In the genomic region with DNA sequence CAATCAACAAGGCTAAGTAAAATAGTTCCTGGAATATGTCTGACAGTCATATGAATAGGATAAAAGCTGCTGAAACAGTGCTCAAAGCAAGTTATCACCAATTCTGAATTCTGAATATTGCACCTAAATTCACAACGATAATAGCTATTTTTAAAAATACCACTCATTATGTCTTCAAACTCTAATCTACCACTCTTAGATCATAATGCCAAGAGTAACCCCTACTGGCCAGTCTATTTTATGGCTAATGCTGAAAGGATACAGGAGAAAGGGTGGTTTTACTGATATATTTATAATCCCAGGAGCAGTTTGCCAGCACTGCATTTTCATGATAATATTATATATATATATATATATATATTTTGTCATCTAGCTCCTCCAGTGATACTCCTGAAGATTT, we compare ENCODE assay signal across 8 cellular contexts.
A peak's percentile ranks its signal among the peaks of the same experiment; 100 is the strongest.
DNase-seq lines count a peak whose midpoint lies in the region; ATAC-seq and TF ChIP-seq lines count a peak whose summit lies in the region.

No MANE protein-coding gene starts in this region.

- H3K9me3 ChIP-seq in esophagus squamous epithelium (no peaks in the 10 kb centered on the region), mucosa of descending colon (no peaks in the 10 kb centered on the region)

- DNase-seq in amniotic epithelial cell (ENCODE audit: low read depth) (peak; percentile 42), nephron progenitor cell (no peak), esophagus squamous epithelium (lab: John Stamatoyannopoulos, UW) (no peak), mucosa of descending colon (no peak)
- no peak for DNase-seq in activated CD4-positive, alpha-beta T cell treated with anti-CD3 and anti-CD28 coated beads for 48 hours
- DNase-seq in stimulated activated naive CD8-positive, alpha-beta T cell treated with anti-CD3 and anti-CD28 coated beads, Interleukin-15, Interleukin-2, amounts not matched to agents 100 U/mL and 50 U/mL, for 24 hours, result no peak

- intact Hi-C loops in esophagus squamous epithelium (cut with DNase I) (no loop called here), mucosa of descending colon (cut with DNase I, micrococcal nuclease) (loop anchor here in 1 of 2 donors (5.0 to 10.0 kb wide), 2 partner anchors 76 to 153 kb away; no protein-coding TSS in a partner anchor)

- H3K4me1 ChIP-seq in esophagus squamous epithelium, result peaks cover 5 to 26% (median 6%) of the 10 kb centered on the region in 3 donors
- peaks cover 7% of the 10 kb centered on the region for H3K4me1 ChIP-seq in mucosa of descending colon (ENCODE audit: low read depth)

- WGBS in esophagus squamous epithelium, 2 donors, result 24 to 43% methylated on average over 1 of the region's 1 CpG

- no peak overlapping the region for H3K4me3 Mint-ChIP-seq in nephron progenitor cell

- ATAC-seq in HG03280 (IDR thresholded peaks at IDR 0.05; ENCODE audit: unreplicated experiment), result peak; percentile 47
- no peak for ATAC-seq in mucosa of descending colon
- ATAC-seq in stimulated activated naive CD8-positive, alpha-beta T cell treated with anti-CD3 and anti-CD28 coated beads, Interleukin-15, Interleukin-2, amounts not matched to agents 100 U/mL and 50 U/mL, for 24 hours, result no peak

- TF ChIP-seq CTCF in GM12873 (IDR thresholded peaks at IDR 0.05; ENCODE audit: insufficient read depth, low read depth, low read length, missing control alignments) (peak; percentile 47), nephron progenitor cell (IDR thresholded peaks at IDR 0.05) (peak; percentile 13), esophagus squamous epithelium (IDR thresholded peaks at IDR 0.05) (peak in 2 of 6 experiments; percentile 15 to 30), mucosa of descending colon (IDR thresholded peaks at IDR 0.05) (no peak)

- H3K36me3 ChIP-seq in esophagus squamous epithelium (no peaks in the 10 kb centered on the region), mucosa of descending colon (ENCODE audit: low read depth) (no peaks in the 10 kb centered on the region)

- no peaks in the 10 kb centered on the region for H3K27me3 Mint-ChIP-seq in nephron progenitor cell (ENCODE audit: low read depth, poor library complexity)

- TF ChIP-seq POLR2A in esophagus squamous epithelium (IDR thresholded peaks at IDR 0.05), result no peak

- no peaks in the 10 kb centered on the region for H3K27me3 ChIP-seq in esophagus squamous epithelium

- no peaks in the 10 kb centered on the region for H3K36me3 Mint-ChIP-seq in nephron progenitor cell (ENCODE audit: low read depth)

- no peak overlapping the region for H3K27ac Mint-ChIP-seq in nephron progenitor cell

- H3K4me1 Mint-ChIP-seq in nephron progenitor cell, result peaks cover 5% of the 10 kb centered on the region

- H3K4me3 ChIP-seq in esophagus squamous epithelium (no peak overlapping the region), mucosa of descending colon (no peak overlapping the region)

- H3K27ac ChIP-seq in esophagus squamous epithelium, result no peak overlapping the region

- no peaks in the 10 kb centered on the region for H3K9me3 Mint-ChIP-seq in nephron progenitor cell
